Comparison of ENCODE assay signal across 13 cellular contexts in genomic region chr20:32132911-32133549, GRCh38. TPM values are rescaled to one million over a fixed set of nuclear protein-coding genes. Genes with fewer than 3 reads are reported as not detected.
DNase-seq lines count a peak whose midpoint lies in the region; ATAC-seq lines count a peak whose summit lies in the region.
"Had no signal": no experiment of that assay in that cellular context is flagged by ENCODE, and none has a peak within 500 bp of the region (broad histone marks: within the 10 kb centered on the region; RNA-seq: fewer than 3 reads in every experiment).

No MANE protein-coding gene starts in this region.

- no peaks in the 10 kb centered on the region for H3K27me3 Mint-ChIP-seq in CD4-positive, CD25-positive, alpha-beta regulatory T cell

- no peak overlapping the region for H3K4me3 ChIP-seq in CD4-positive, CD25-positive, alpha-beta regulatory T cell (ENCODE audit: low read depth, low read length)
- H3K4me3 ChIP-seq in H7 (ENCODE audit: insufficient read depth, low read depth, low read length) = no peak overlapping the region
- H3K4me3 ChIP-seq in Karpas-422 (ENCODE audit: low read length) = no peak overlapping the region

- H3K9me3 ChIP-seq in CD4-positive, CD25-positive, alpha-beta regulatory T cell (ENCODE audit: control insufficient read depth in 2 of 2, low read length in 2 of 2) = no peaks in the 10 kb centered on the region
- no peaks in the 10 kb centered on the region for H3K9me3 ChIP-seq in Karpas-422 (ENCODE audit: low read length)

- no peaks in the 10 kb centered on the region for H3K9me3 Mint-ChIP-seq in CD4-positive, CD25-positive, alpha-beta regulatory T cell
- H3K9me3 Mint-ChIP-seq: activated naive CD4-positive, alpha-beta T cell treated with anti-CD3 and anti-CD28 coated beads, Interleukin-2, amount 50 U/mL, for 72 hours had no signal

- H3K36me3 ChIP-seq in CD4-positive, CD25-positive, alpha-beta regulatory T cell (ENCODE audit: control insufficient read depth, insufficient read depth, low read length) = peaks cover 42% of the 10 kb centered on the region
- H3K36me3 ChIP-seq in H7 (replicated peaks; ENCODE audit: control insufficient read depth, insufficient read depth, low read length) (peaks cover 15% of the 10 kb centered on the region), Karpas-422 (ENCODE audit: insufficient read depth, low read length) (peaks cover 21% of the 10 kb centered on the region)

- no peak for DNase-seq in CD4-positive, CD25-positive, alpha-beta regulatory T cell
- DNase-seq in H7 (no peak), D341Med (ENCODE audit: low spot score) (no peak), Karpas-422 (no peak)
- DNase-seq: ACHN, NCI-H1048, NCI-H524 treated with DMSO at 0.1 percent for 48 hours, substantia nigra had no signal

- peaks cover 4 to 24% (median 14%) of the 10 kb centered on the region in 4 donors for H3K4me1 Mint-ChIP-seq in CD4-positive, CD25-positive, alpha-beta regulatory T cell

- H4K20me1 ChIP-seq in Karpas-422 (ENCODE audit: insufficient read depth, low read depth, low read length) = no peaks in the 10 kb centered on the region

- H3K4me1 ChIP-seq in CD4-positive, CD25-positive, alpha-beta regulatory T cell (ENCODE audit: control insufficient read depth, insufficient read depth, low read length, poor library complexity, severe bottlenecking) = no peaks in the 10 kb centered on the region
- no peaks in the 10 kb centered on the region for H3K4me1 ChIP-seq in Karpas-422 (ENCODE audit: low read length)

- H3K4me2 ChIP-seq in Karpas-422 (ENCODE audit: low read depth, low read length, poor library complexity, severe bottlenecking) = no peak overlapping the region

- no peak overlapping the region for H2AFZ ChIP-seq in Karpas-422 (ENCODE audit: low read length)

- H3K79me2 ChIP-seq in Karpas-422 (ENCODE audit: low read length) = peaks cover 60% of the 10 kb centered on the region

- H3K9me2 ChIP-seq in Karpas-422 (replicated peaks; ENCODE audit: insufficient read depth, low read length) = no peaks in the 10 kb centered on the region

- H3K27ac Mint-ChIP-seq in CD4-positive, CD25-positive, alpha-beta regulatory T cell = peak overlapping the region; percentile 38 to 73 (median 52)
- H3K27ac Mint-ChIP-seq: activated naive CD4-positive, alpha-beta T cell treated with anti-CD3 and anti-CD28 coated beads, Interleukin-2, amount 50 U/mL, for 72 hours had no signal

- ATAC-seq in CD4-positive, CD25-positive, alpha-beta regulatory T cell (ENCODE audit: low read depth in 2 of 2) = no peak
- peak; percentile 65 for ATAC-seq in GM19035 (IDR thresholded peaks at IDR 0.05; ENCODE audit: unreplicated experiment)
- peak; percentile 66 for ATAC-seq in HG02571 (IDR thresholded peaks at IDR 0.05; ENCODE audit: unreplicated experiment)
- ATAC-seq in HG03280 (IDR thresholded peaks at IDR 0.05; ENCODE audit: unreplicated experiment) = peak; percentile 90
- no peak for ATAC-seq in HG03196 (IDR thresholded peaks at IDR 0.05; ENCODE audit: unreplicated experiment)
- ATAC-seq: activated naive CD4-positive, alpha-beta T cell treated with anti-CD3 and anti-CD28 coated beads, Interleukin-2, amount 50 U/mL, for 72 hours had no signal

- no peaks in the 10 kb centered on the region for H3K27me3 ChIP-seq in CD4-positive, CD25-positive, alpha-beta regulatory T cell (ENCODE audit: control insufficient read depth, insufficient read depth, low read length)
- H3K27me3 ChIP-seq in H7 (ENCODE audit: control insufficient read depth, insufficient read depth, low read length) = no peaks in the 10 kb centered on the region
- H3K27me3 ChIP-seq in Karpas-422 (ENCODE audit: low read length) = no peaks in the 10 kb centered on the region

- H3K4me3 Mint-ChIP-seq in CD4-positive, CD25-positive, alpha-beta regulatory T cell = peak overlapping the region in 1 of 4 donors; percentile 17

- H3K27ac ChIP-seq in CD4-positive, CD25-positive, alpha-beta regulatory T cell (ENCODE audit: insufficient read depth, low read length, poor library complexity, severe bottlenecking) = no peak overlapping the region
- H3K27ac ChIP-seq in Karpas-422 (ENCODE audit: low read length) = no peak overlapping the region

- H3K36me3 Mint-ChIP-seq in CD4-positive, CD25-positive, alpha-beta regulatory T cell = peaks cover 35% of the 10 kb centered on the region

- H3K9ac ChIP-seq in Karpas-422 (ENCODE audit: low read length) = no peak overlapping the region

RNA-seq across cellular contexts. Expression of gene TM9SF4, which starts 23.5 kb away (rescaled TPM):
- 36.3 TPM for total RNA-seq in CD4-positive, CD25-positive, alpha-beta regulatory T cell
- 10 to 100 TPM; 28.7 to 31.4 (median 29.4) TPM for polyA plus RNA-seq in CD4-positive, CD25-positive, alpha-beta regulatory T cell
- 36.9 and 41.9 TPM in 2 replicates for total RNA-seq in H7 (2014; rRNA removed; shearing (Covaris generic))
- total RNA-seq in Karpas-422 (2014; rRNA removed; shearing (Covaris generic); ENCODE audit: low replicate concordance) = 22.5 and 25.0 TPM in 2 replicates

Comparison
In these comparisons a context has a peak if more than half of its experiments do, and no peak if none do; other contexts are left out.
1. ATAC-seq: peak in GM19035 (single experiment), HG02571 (single experiment) and HG03280 (single experiment); none in CD4-positive, CD25-positive, alpha-beta regulatory T cell (0 of 2) and HG03196 (single experiment).